In genomic region chr13:113971471-113972231, GRCh38 we compare ENCODE assay signal across 15 cellular contexts. TPM values are rescaled to one million over a fixed set of nuclear protein-coding genes. Genes with fewer than 3 reads are reported as not detected.
A peak's percentile ranks its signal among the peaks of the same experiment; 100 is the strongest.
DNase-seq lines count a peak whose midpoint lies in the region; ATAC-seq and TF ChIP-seq lines count a peak whose summit lies in the region.
"Had no signal": no experiment of that assay in that cellular context is flagged by ENCODE, and none has a peak within 500 bp of the region (broad histone marks: within the 10 kb centered on the region; RNA-seq: fewer than 3 reads in every experiment).

No MANE protein-coding gene starts in this region.

- DNase-seq in activated naive CD8-positive, alpha-beta T cell treated with anti-CD3 and anti-CD28 coated beads for 36 hours: no peak
- DNase-seq in glutamatergic neuron (peak; percentile 4), upper lobe of left lung (peak in 1 of 2 donors; percentile 79), endothelial cell (ENCODE audit: low spot score) (no peak)
- DNase-seq in naive thymus-derived CD4-positive, alpha-beta T cell: no peak
- DNase-seq in stimulated activated CD4-positive, alpha-beta T cell treated with anti-CD3 and anti-CD28 coated beads, Interleukin-1b, Interleukin-23, amount 100 ng/mL, for 48 hours: no peak
- DNase-seq: activated effector memory CD4-positive, alpha-beta T cell treated with Interleukin-2 at 50 U/mL for 16 hours; CD4-positive, alpha-beta T cell; H9; NCI-H2081; NCI-H526 treated with DMSO at 0.1 percent for 48 hours; stimulated activated CD4-positive, alpha-beta T cell treated with anti-CD3 and anti-CD28 coated beads, Interleukin-15, amount 100 ng/mL, for 24 hours had no signal

- CTCF ChIA-PET in naive thymus-derived CD4-positive, alpha-beta T cell (lab: Charles Lee): no interaction called here

- H3K36me3 ChIP-seq in naive thymus-derived CD4-positive, alpha-beta T cell (ENCODE audit: control insufficient read depth in 2 of 3, insufficient read depth in 3 of 3, low read length in 3 of 3): peaks cover 0 to 91% (median 6%) of the 10 kb centered on the region in 3 experiments
- H3K36me3 ChIP-seq in upper lobe of left lung: peaks cover 2 to 24% (median 11%) of the 10 kb centered on the region in 4 donors

- H3K9me3 Mint-ChIP-seq in activated naive CD8-positive, alpha-beta T cell (ENCODE audit: low read depth): no peaks in the 10 kb centered on the region
- H3K9me3 Mint-ChIP-seq in activated naive CD8-positive, alpha-beta T cell treated with anti-CD3 and anti-CD28 coated beads for 36 hours: no peaks in the 10 kb centered on the region
- H3K9me3 Mint-ChIP-seq in glutamatergic neuron (ENCODE audit: unreplicated experiment) (peaks cover 3% of the 10 kb centered on the region), endothelial cell (ENCODE audit: unreplicated experiment) (no peaks in the 10 kb centered on the region)
- H3K9me3 Mint-ChIP-seq in naive thymus-derived CD4-positive, alpha-beta T cell: peaks cover 0 to 32% (median 0%) of the 10 kb centered on the region in 11 donors
- H3K9me3 Mint-ChIP-seq: CD4-positive, alpha-beta T cell; H9 had no signal

- no peak for ATAC-seq in naive thymus-derived CD4-positive, alpha-beta T cell
- ATAC-seq in upper lobe of left lung (ENCODE audit: low FRiP score in 2 of 2) (no peak), HG02981 (IDR thresholded peaks at IDR 0.05; ENCODE audit: unreplicated experiment) (no peak)

- no peak overlapping the region for H3K27ac ChIP-seq in naive thymus-derived CD4-positive, alpha-beta T cell (ENCODE audit: low read depth, low read length)
- H3K27ac ChIP-seq in upper lobe of left lung: peak overlapping the region; percentile 72 to 88 (median 82)

- TF ChIP-seq POLR2A in upper lobe of left lung (IDR thresholded peaks at IDR 0.05): no peak

- H3K4me3 ChIP-seq in naive thymus-derived CD4-positive, alpha-beta T cell (ENCODE audit: low read length): no peak overlapping the region
- no peak overlapping the region for H3K4me3 ChIP-seq in upper lobe of left lung
- H3K4me3 ChIP-seq: coronary artery had no signal

- peak overlapping the region; percentile 50 for H3K27ac Mint-ChIP-seq in activated naive CD8-positive, alpha-beta T cell
- H3K27ac Mint-ChIP-seq in activated naive CD8-positive, alpha-beta T cell treated with anti-CD3 and anti-CD28 coated beads for 36 hours: no peak overlapping the region
- H3K27ac Mint-ChIP-seq in glutamatergic neuron (ENCODE audit: unreplicated experiment) (no peak overlapping the region), endothelial cell (ENCODE audit: unreplicated experiment) (no peak overlapping the region)
- peak overlapping the region in 6 of 9 donors; percentile 21 to 62 (median 36) for H3K27ac Mint-ChIP-seq in naive thymus-derived CD4-positive, alpha-beta T cell
- H3K27ac Mint-ChIP-seq: CD4-positive, alpha-beta T cell had no signal

- intact Hi-C loops in naive thymus-derived CD4-positive, alpha-beta T cell (cut with micrococcal nuclease): no loop called here

- no peak for TF ChIP-seq EP300 in upper lobe of left lung (IDR thresholded peaks at IDR 0.05)

- H3K9me3 ChIP-seq in naive thymus-derived CD4-positive, alpha-beta T cell (ENCODE audit: control insufficient read depth in 2 of 3, low read length in 3 of 3): no peaks in the 10 kb centered on the region
- no peaks in the 10 kb centered on the region for H3K9me3 ChIP-seq in upper lobe of left lung

- no peaks in the 10 kb centered on the region for H3K27me3 Mint-ChIP-seq in activated naive CD8-positive, alpha-beta T cell
- H3K27me3 Mint-ChIP-seq in activated naive CD8-positive, alpha-beta T cell treated with anti-CD3 and anti-CD28 coated beads for 36 hours: no peaks in the 10 kb centered on the region
- H3K27me3 Mint-ChIP-seq in glutamatergic neuron (ENCODE audit: unreplicated experiment) (peaks cover 5% of the 10 kb centered on the region), endothelial cell (ENCODE audit: unreplicated experiment) (peaks cover 11% of the 10 kb centered on the region)
- H3K27me3 Mint-ChIP-seq in naive thymus-derived CD4-positive, alpha-beta T cell: no peaks in the 10 kb centered on the region
- H3K27me3 Mint-ChIP-seq: CD4-positive, alpha-beta T cell had no signal

- no peaks in the 10 kb centered on the region for H3K4me1 ChIP-seq in naive thymus-derived CD4-positive, alpha-beta T cell (ENCODE audit: control insufficient read depth in 2 of 2, insufficient read depth in 2 of 2, low read length in 2 of 2)
- H3K4me1 ChIP-seq in upper lobe of left lung: peaks cover 2 to 15% (median 5%) of the 10 kb centered on the region in 4 donors

- 90 to 94% methylated on average over 25 to 36 of the region's 36 CpGs for WGBS in upper lobe of left lung, 2 donors

- H3K4me3 Mint-ChIP-seq in activated naive CD8-positive, alpha-beta T cell: no peak overlapping the region
- H3K4me3 Mint-ChIP-seq in activated naive CD8-positive, alpha-beta T cell treated with anti-CD3 and anti-CD28 coated beads for 36 hours: no peak overlapping the region
- H3K4me3 Mint-ChIP-seq in glutamatergic neuron (ENCODE audit: unreplicated experiment) (no peak overlapping the region), endothelial cell (ENCODE audit: unreplicated experiment) (no peak overlapping the region)
- peak overlapping the region in 1 of 10 donors; percentile 40 for H3K4me3 Mint-ChIP-seq in naive thymus-derived CD4-positive, alpha-beta T cell
- H3K4me3 Mint-ChIP-seq: CD4-positive, alpha-beta T cell; H9 had no signal

- TF ChIP-seq CTCF in glutamatergic neuron (IDR thresholded peaks at IDR 0.05; ENCODE audit: partially characterized antibody, unreplicated experiment) (no peak), upper lobe of left lung (IDR thresholded peaks at IDR 0.05) (no peak), endothelial cell (IDR thresholded peaks at IDR 0.05; ENCODE audit: unreplicated experiment) (no peak)

- POLR2A ChIA-PET in naive thymus-derived CD4-positive, alpha-beta T cell (lab: Charles Lee): no interaction called here

- H3K36me3 Mint-ChIP-seq in activated naive CD8-positive, alpha-beta T cell: no peaks in the 10 kb centered on the region
- peaks cover 3% of the 10 kb centered on the region for H3K36me3 Mint-ChIP-seq in activated naive CD8-positive, alpha-beta T cell treated with anti-CD3 and anti-CD28 coated beads for 36 hours
- no peaks in the 10 kb centered on the region for H3K36me3 Mint-ChIP-seq in glutamatergic neuron (ENCODE audit: unreplicated experiment)
- H3K36me3 Mint-ChIP-seq in naive thymus-derived CD4-positive, alpha-beta T cell: peaks cover 0 to 27% (median 5%) of the 10 kb centered on the region in 5 donors
- peaks cover 20% of the 10 kb centered on the region for H3K36me3 Mint-ChIP-seq in endothelial cell (ENCODE audit: low read depth, unreplicated experiment)

- no peaks in the 10 kb centered on the region for H3K4me1 Mint-ChIP-seq in activated naive CD8-positive, alpha-beta T cell (ENCODE audit: low read depth)
- no peaks in the 10 kb centered on the region for H3K4me1 Mint-ChIP-seq in activated naive CD8-positive, alpha-beta T cell treated with anti-CD3 and anti-CD28 coated beads for 36 hours
- no peaks in the 10 kb centered on the region for H3K4me1 Mint-ChIP-seq in glutamatergic neuron (ENCODE audit: low read depth, unreplicated experiment)
- no peaks in the 10 kb centered on the region for H3K4me1 Mint-ChIP-seq in naive thymus-derived CD4-positive, alpha-beta T cell
- no peaks in the 10 kb centered on the region for H3K4me1 Mint-ChIP-seq in endothelial cell (ENCODE audit: unreplicated experiment)

- no peaks in the 10 kb centered on the region for H3K27me3 ChIP-seq in naive thymus-derived CD4-positive, alpha-beta T cell (ENCODE audit: control insufficient read depth in 2 of 2, insufficient read depth in 2 of 2, low read length in 2 of 2)
- no peaks in the 10 kb centered on the region for H3K27me3 ChIP-seq in upper lobe of left lung

RNA-seq across cellular contexts. Expression of gene C13orf46, which starts 2.2 kb away (rescaled TPM):
- total RNA-seq in activated naive CD8-positive, alpha-beta T cell treated with anti-CD3 and anti-CD28 coated beads for 36 hours: under 1 TPM; 0.96 to 0.99 TPM
- total RNA-seq in glutamatergic neuron (ENCODE audit: unreplicated experiment) (0.71 TPM), upper lobe of left lung (10 to 100 TPM in 5 of 6 donors, 1 to 10 TPM in 1; 5.5 to 44.0 (median 14.7) TPM), endothelial cell (ENCODE audit: unreplicated experiment) (1.5 TPM)
- total RNA-seq in naive thymus-derived CD4-positive, alpha-beta T cell: 10 to 100 TPM in 4 of 5 experiments, 1 to 10 TPM in 1; 8.0 to 27.0 (median 19.1) TPM
- polyA plus RNA-seq in naive thymus-derived CD4-positive, alpha-beta T cell: 1 to 10 TPM; 1.3 to 1.4 TPM

Comparison
In these comparisons a context has a peak if more than half of its experiments do, and no peak if none do; other contexts are left out.
1. H3K27ac Mint-ChIP-seq: peak in activated naive CD8-positive, alpha-beta T cell (single experiment) and naive thymus-derived CD4-positive, alpha-beta T cell (6 of 9); none in activated naive CD8-positive, alpha-beta T cell treated with anti-CD3 and anti-CD28 coated beads for 36 hours (single experiment), glutamatergic neuron (single experiment) and endothelial cell (single experiment).